ENCODE assay signal across 8 cellular contexts in genomic region chr6:157322792-157323113, GRCh38. TPM values are rescaled to one million over a fixed set of nuclear protein-coding genes. Genes with fewer than 3 reads are reported as not detected.
A peak's percentile ranks its signal among the peaks of the same experiment; 100 is the strongest.
DNase-seq lines count a peak whose midpoint lies in the region; ATAC-seq and TF ChIP-seq lines count a peak whose summit lies in the region.

No MANE protein-coding gene starts in this region.

- peaks cover 23% of the 10 kb centered on the region for H3K4me1 Mint-ChIP-seq in T-helper 2 cell treated with Interferon-gamma antibody and Interleukin-4, amounts not matched to agents 5 μg/mL and 100 μg/mL, for 36 hours (ENCODE audit: low read depth)

- H3K36me3 ChIP-seq in adrenal gland (replicated peaks in 1 of 2) (peaks cover 0 to 9% of the 10 kb centered on the region in 2 donors), left lung (peaks cover 0 to 12% of the 10 kb centered on the region in 2 donors)

- no peak for TF ChIP-seq POLR2A in adrenal gland (IDR thresholded peaks at IDR 0.05)

- H3K4me3 ChIP-seq in adrenal gland (peak overlapping the region in 3 of 4 donors; percentile 35 to 85 (median 64)), left lung (peak overlapping the region; percentile 58)

- H3K9me3 ChIP-seq in adrenal gland (replicated peaks in 1 of 3): no peaks in the 10 kb centered on the region
- H3K9me3 ChIP-seq in left lung: no peaks in the 10 kb centered on the region

- DNase-seq in T-helper 2 cell treated with Interferon-gamma antibody and Interleukin-4, amounts not matched to agents 5 μg/mL and 100 μg/mL, for 36 hours (ENCODE audit: low spot score): no peak
- DNase-seq in T-helper 2 cell: no peak
- no peak for DNase-seq in adrenal gland
- DNase-seq in left lung: no peak
- no peak for DNase-seq in SKM-1 (lab: John Stamatoyannopoulos, UW; ENCODE audit: unreplicated experiment)
- no peak for DNase-seq in H4 (ENCODE audit: low spot score)

- H3K27me3 ChIP-seq in adrenal gland (no peaks in the 10 kb centered on the region), left lung (peaks cover 0 to 14% of the 10 kb centered on the region in 2 donors)

- 2 to 3% (median 3%) methylated on average over 10 to 12 of the region's 12 CpGs for WGBS in adrenal gland, 4 donors

- peaks cover 23% of the 10 kb centered on the region for H3K27me3 Mint-ChIP-seq in T-helper 2 cell treated with Interferon-gamma antibody and Interleukin-4, amounts not matched to agents 5 μg/mL and 100 μg/mL, for 36 hours (ENCODE audit: low read depth)

- H3K36me3 Mint-ChIP-seq in T-helper 2 cell treated with Interferon-gamma antibody and Interleukin-4, amounts not matched to agents 5 μg/mL and 100 μg/mL, for 36 hours (ENCODE audit: low read depth): peaks cover 9% of the 10 kb centered on the region

- H3K27ac ChIP-seq in adrenal gland (peak overlapping the region; percentile 87 to 99 (median 94)), left lung (peak overlapping the region; percentile 87 to 92), temporal lobe (ENCODE audit: low read depth, low read length) (peak overlapping the region; percentile 93)

- peak overlapping the region; percentile 91 for H3K27ac Mint-ChIP-seq in T-helper 2 cell treated with Interferon-gamma antibody and Interleukin-4, amounts not matched to agents 5 μg/mL and 100 μg/mL, for 36 hours

- intact Hi-C loops in adrenal gland (cut with DNase I): no loop called here
- intact Hi-C loops in left lung (cut with DNase I): no loop called here

- TF ChIP-seq CTCF in adrenal gland (IDR thresholded peaks at IDR 0.05): no peak
- TF ChIP-seq CTCF in left lung (IDR thresholded peaks at IDR 0.05): no peak

- H3K4me1 ChIP-seq in adrenal gland (replicated peaks in 1 of 2): peaks cover 8% of the 10 kb centered on the region in 2 donors
- peaks cover 5 to 19% of the 10 kb centered on the region in 2 donors for H3K4me1 ChIP-seq in left lung

- peak overlapping the region; percentile 99 for H3K4me3 Mint-ChIP-seq in T-helper 2 cell treated with Interferon-gamma antibody and Interleukin-4, amounts not matched to agents 5 μg/mL and 100 μg/mL, for 36 hours

- H3K9me3 Mint-ChIP-seq in T-helper 2 cell treated with Interferon-gamma antibody and Interleukin-4, amounts not matched to agents 5 μg/mL and 100 μg/mL, for 36 hours: no peaks in the 10 kb centered on the region

- ATAC-seq in left lung: no peak
- no peak for ATAC-seq in HG02610 (IDR thresholded peaks at IDR 0.05; ENCODE audit: unreplicated experiment)

RNA-seq across cellular contexts. Expression of gene TMEM242, which starts 0.6 kb away (rescaled TPM):
- total RNA-seq in adrenal gland (10 to 100 TPM in 4 of 8 donors, 1 to 10 TPM in 4; 7.7 to 17.2 (median 12.6) TPM), left lung (10 to 100 TPM; 10.9 to 11.5 TPM), temporal lobe (11.6 TPM)
- polyA plus RNA-seq in adrenal gland: 10 to 100 TPM in 1 of 3 donors, 1 to 10 TPM in 2; 7.4 to 16.2 (median 8.2) TPM
- 5.3 and 9.4 TPM in 2 replicates for total RNA-seq in H4 (2014; rRNA removed; shearing (Covaris generic))

RNA-seq across cellular contexts. Expression of gene ZDHHC14, which starts 58.2 kb away (rescaled TPM):
- 10 to 100 TPM in 3 of 8 donors, 1 to 10 TPM in 5; 7.3 to 14.3 (median 9.7) TPM for total RNA-seq in adrenal gland
- polyA plus RNA-seq in adrenal gland: 1 to 10 TPM; 7.8 to 9.0 (median 8.2) TPM
- total RNA-seq in left lung: 1 to 10 TPM; 8.2 to 9.6 TPM
- 7.1 TPM for total RNA-seq in temporal lobe
- total RNA-seq in H4 (2014; rRNA removed; shearing (Covaris generic)): 0.78 and 3.2 TPM in 2 replicates
